ENCODE assay signal across 12 cellular contexts in the genomic region with DNA sequence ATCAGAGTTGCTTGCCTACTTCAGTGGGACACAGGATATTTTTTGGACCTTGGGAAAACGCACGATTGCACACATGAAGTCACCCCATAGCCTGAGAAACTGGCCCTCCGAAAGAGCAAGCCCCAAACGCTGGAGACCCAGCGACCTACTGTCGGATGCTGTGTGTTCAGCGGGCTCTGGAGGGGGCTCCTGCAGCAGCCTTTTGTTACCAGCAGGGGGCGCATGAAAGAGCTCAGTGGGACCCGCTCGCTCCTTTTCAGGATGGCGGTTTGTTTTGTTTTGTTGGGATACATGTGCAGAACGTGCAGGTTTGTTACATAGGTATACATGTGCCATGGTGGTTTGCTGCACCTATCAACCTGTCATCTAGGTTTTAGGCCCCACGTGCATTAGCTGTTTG. TPM values are rescaled to one million over a fixed set of nuclear protein-coding genes. Genes with fewer than 3 reads are reported as not detected.
DNase-seq lines count a peak whose midpoint lies in the region; ATAC-seq and TF ChIP-seq lines count a peak whose summit lies in the region.
"Had no signal": no experiment of that assay in that cellular context is flagged by ENCODE, and none has a peak within 500 bp of the region (broad histone marks: within the 10 kb centered on the region; RNA-seq: fewer than 3 reads in every experiment).

No MANE protein-coding gene starts in this region.

- H3K36me3 ChIP-seq in Karpas-422 (ENCODE audit: insufficient read depth, low read length) (no peaks in the 10 kb centered on the region; the same call in 1 of the 2 replicates), aorta (ENCODE audit: control insufficient read depth in 1 of 2, insufficient read depth in 2 of 2, low read length in 1 of 2) (peaks cover 2 to 3% of the 10 kb centered on the region in 2 donors)

- no peaks in the 10 kb centered on the region for H3K9me3 Mint-ChIP-seq in progenitor cell of endocrine pancreas (ENCODE audit: low read depth)
- H3K9me3 Mint-ChIP-seq: CD4-positive, alpha-beta memory T cell had no signal

- H3K4me2 ChIP-seq in Karpas-422 (ENCODE audit: low read depth, low read length, poor library complexity, severe bottlenecking) = no peak overlapping the region

- H3K27me3 ChIP-seq in Karpas-422 (ENCODE audit: low read length) (no peaks in the 10 kb centered on the region), aorta (ENCODE audit: control insufficient read depth in 1 of 2, insufficient read depth in 2 of 2, low read length in 1 of 2) (no peaks in the 10 kb centered on the region)

- TF ChIP-seq CTCF in choroid plexus epithelial cell (conservative IDR thresholded peaks at IDR 0.05; ENCODE audit: low read depth, low read length) = peak; percentile 42
- peak; percentile 48 for TF ChIP-seq CTCF in progenitor cell of endocrine pancreas (IDR thresholded peaks at IDR 0.05; ENCODE audit: unreplicated experiment)

- H3K9me3 ChIP-seq in Karpas-422 (ENCODE audit: low read length) = no peaks in the 10 kb centered on the region
- no peaks in the 10 kb centered on the region for H3K9me3 ChIP-seq in aorta (ENCODE audit: control insufficient read depth, low read length)

- DNase-seq in activated T-cell treated with anti-CD3 and anti-CD28 coated beads for 24 hours (ENCODE audit: low read depth) (peak; percentile 4), Karpas-422 (peak; percentile 44), choroid plexus epithelial cell (ENCODE audit: low read depth) (no peak), progenitor cell of endocrine pancreas (ENCODE audit: low spot score, unreplicated experiment) (no peak), aorta (no peak), HPDE6-E6E7 (ENCODE audit: extremely low spot score) (no peak)
- no peak for DNase-seq in activated T-cell treated with anti-CD3 and anti-CD28 coated beads, Interleukin-2, amount 50 U/mL, for 1 hour
- DNase-seq: CD4-positive, alpha-beta memory T cell; naive B cell; NCI-H1417; stimulated activated naive CD4-positive, alpha-beta T cell treated with Interleukin-2 at 50 U/mL for 16 hours had no signal

- H3K9me2 ChIP-seq in Karpas-422 (replicated peaks; ENCODE audit: insufficient read depth, low read length) = no peaks in the 10 kb centered on the region

- no peak overlapping the region for H3K9ac ChIP-seq in Karpas-422 (ENCODE audit: low read length)

- no peaks in the 10 kb centered on the region for H3K79me2 ChIP-seq in Karpas-422 (ENCODE audit: low read length)

- no peak overlapping the region for H3K27ac Mint-ChIP-seq in progenitor cell of endocrine pancreas
- H3K27ac Mint-ChIP-seq: CD4-positive, alpha-beta memory T cell; naive B cell had no signal

- WGBS in aorta, 2 donors = 80 to 81% methylated on average over 13 of the region's 13 CpGs

- ATAC-seq in HG03280 (IDR thresholded peaks at IDR 0.05; ENCODE audit: unreplicated experiment) (no peak), aorta (ENCODE audit: low FRiP score) (no peak)

- no peak overlapping the region for H3K4me3 Mint-ChIP-seq in progenitor cell of endocrine pancreas (ENCODE audit: low read depth)
- H3K4me3 Mint-ChIP-seq: CD4-positive, alpha-beta memory T cell; naive B cell had no signal

- H3K4me1 ChIP-seq in Karpas-422 (ENCODE audit: low read length) (peaks cover 4% of the 10 kb centered on the region), aorta (ENCODE audit: control insufficient read depth in 1 of 2, insufficient read depth in 2 of 2, low read length in 2 of 2) (no peaks in the 10 kb centered on the region)

- intact Hi-C loops in aorta (cut with DNase I) = no loop called here

- no peak overlapping the region for H3K4me3 ChIP-seq in Karpas-422 (ENCODE audit: low read length)
- H3K4me3 ChIP-seq in choroid plexus epithelial cell (ENCODE audit: low read depth, low read length) = no peak overlapping the region
- H3K4me3 ChIP-seq in aorta (ENCODE audit: low read length in 2 of 2) = no peak overlapping the region

- H3K27me3 Mint-ChIP-seq in progenitor cell of endocrine pancreas = peaks cover 2% of the 10 kb centered on the region
- H3K27me3 Mint-ChIP-seq: CD4-positive, alpha-beta memory T cell; naive B cell had no signal

- peaks cover 2% of the 10 kb centered on the region for H3K4me1 Mint-ChIP-seq in progenitor cell of endocrine pancreas (ENCODE audit: low read depth)

- H3K36me3 Mint-ChIP-seq in progenitor cell of endocrine pancreas (ENCODE audit: insufficient read depth) = peaks cover 6% of the 10 kb centered on the region

- H2AFZ ChIP-seq in Karpas-422 (ENCODE audit: low read length) = no peak overlapping the region

- H4K20me1 ChIP-seq in Karpas-422 (ENCODE audit: insufficient read depth, low read depth, low read length) = no peaks in the 10 kb centered on the region

- H3K27ac ChIP-seq in Karpas-422 (ENCODE audit: low read length) (no peak overlapping the region), aorta (ENCODE audit: low read depth in 1 of 2, low read length in 2 of 2) (no peak overlapping the region)

RNA-seq across cellular contexts. Expression of a gene that starts 28.4 kb away (rescaled TPM):
- total RNA-seq in Karpas-422 (2014; rRNA removed; shearing (Covaris generic); ENCODE audit: low replicate concordance) = 1.0 and 1.7 TPM in 2 replicates
- total RNA-seq in progenitor cell of endocrine pancreas (4.4 and 5.6 TPM in 2 replicates), aorta (1 to 10 TPM; 4.4 to 5.6 TPM)
- 1 to 10 TPM; 1.1 to 9.5 TPM for polyA plus RNA-seq in aorta

Comparison
In these comparisons a context has a peak if more than half of its experiments do, and no peak if none do; other contexts are left out.
1. DNase-seq: peak in activated T-cell treated with anti-CD3 and anti-CD28 coated beads for 24 hours (single experiment) and Karpas-422 (single experiment); none in activated T-cell treated with anti-CD3 and anti-CD28 coated beads, Interleukin-2, amount 50 U/mL, for 1 hour (single experiment), choroid plexus epithelial cell (single experiment), progenitor cell of endocrine pancreas (single experiment), aorta (0 of 2) and HPDE6-E6E7 (single experiment).